8 cellular contexts compared by ENCODE assay signal in the genomic region with DNA sequence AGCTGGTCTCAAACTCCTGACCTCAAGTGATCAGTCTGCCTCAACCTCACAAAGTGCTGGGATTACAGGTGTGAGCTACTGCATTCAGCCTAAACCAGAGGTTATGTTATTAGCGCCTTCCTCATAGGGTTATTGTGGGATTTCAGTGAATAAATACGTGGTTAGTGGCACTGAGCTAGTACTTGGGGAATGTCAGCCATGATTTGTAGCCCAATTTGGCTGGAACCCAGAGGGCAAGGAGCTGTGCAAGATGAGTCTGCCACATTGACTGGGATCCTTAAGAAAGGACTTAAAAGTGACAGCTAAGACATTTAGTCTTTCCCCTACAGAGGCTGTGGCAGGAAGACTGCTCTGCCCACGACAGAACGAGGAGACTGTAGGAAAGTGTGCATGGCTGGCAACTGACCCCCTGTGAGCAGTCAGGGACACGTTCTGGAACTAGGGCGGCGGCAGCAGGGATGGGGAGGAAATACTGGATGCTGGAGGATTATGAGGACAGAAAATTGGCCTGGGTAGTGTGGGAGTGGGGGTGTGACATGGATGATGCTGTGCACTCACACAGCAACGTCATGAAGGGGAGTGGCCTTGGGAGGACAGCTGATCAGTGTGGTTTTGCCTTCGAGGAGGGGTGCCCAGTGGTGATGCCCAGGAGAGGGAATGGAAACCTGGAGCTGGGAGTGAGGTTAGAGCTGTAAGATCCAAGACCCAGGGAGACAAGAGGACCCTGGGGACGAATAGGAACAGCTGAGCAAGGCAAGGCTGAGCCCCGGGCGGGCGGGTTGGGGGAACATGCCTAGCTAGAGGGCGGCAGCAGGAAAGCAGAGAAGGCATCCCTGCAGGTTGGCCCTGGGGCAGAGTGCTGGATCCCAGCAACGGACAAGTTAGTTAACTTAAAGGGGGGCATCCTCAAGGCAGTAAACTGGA. TPM values are rescaled to one million over a fixed set of nuclear protein-coding genes. Genes with fewer than 3 reads are reported as not detected.
A peak's percentile ranks its signal among the peaks of the same experiment; 100 is the strongest.
DNase-seq lines count a peak whose midpoint lies in the region; ATAC-seq, FAIRE-seq and TF ChIP-seq lines count a peak whose summit lies in the region.

No MANE protein-coding gene starts in this region.

- TF ChIP-seq CTCF in DOHH2 (IDR thresholded peaks at IDR 0.05; ENCODE audit: low read depth, low read length, poor library complexity, severe bottlenecking) (no peak), SK-N-SH (IDR thresholded peaks at IDR 0.05) (no peak), astrocyte (IDR thresholded peaks at IDR 0.05; ENCODE audit: insufficient read depth, low read depth, low read length) (no peak), left ventricle myocardium inferior (IDR thresholded peaks at IDR 0.05; ENCODE audit: borderline replicate concordance) (no peak)

- H3K4me2 ChIP-seq in DOHH2 (ENCODE audit: low read length) (peak overlapping the region; percentile 96), SK-N-SH (peak overlapping the region; percentile 89), astrocyte (ENCODE audit: low read length) (peak overlapping the region; percentile 99)

- peaks cover 6% of the 10 kb centered on the region for H3K27me3 Mint-ChIP-seq in astrocyte (ENCODE audit: low read depth, unreplicated experiment)

- peak overlapping the region; percentile 93; the same call in 1 of the 2 replicates for H3K9ac ChIP-seq in SK-N-SH
- H3K9ac ChIP-seq in astrocyte (ENCODE audit: low read length), result peak overlapping the region; percentile 38

- H3K4me3 Mint-ChIP-seq in astrocyte (ENCODE audit: unreplicated experiment), result no peak overlapping the region

- no peaks in the 10 kb centered on the region; the same call in 1 of the 2 replicates for H3K36me3 ChIP-seq in DOHH2 (ENCODE audit: control insufficient read depth, low read length)
- H3K36me3 ChIP-seq in SK-N-SH (replicated peaks in 1 of 2; ENCODE audit: control insufficient read depth in 1 of 2, insufficient read depth in 2 of 2, low read length in 1 of 2), result no peaks in the 10 kb centered on the region
- H3K36me3 ChIP-seq in astrocyte (ENCODE audit: insufficient read depth, low read length), result no peaks in the 10 kb centered on the region
- H3K36me3 ChIP-seq in left ventricle myocardium inferior, result no peaks in the 10 kb centered on the region

- H3K27ac ChIP-seq in DOHH2 (ENCODE audit: low read depth, low read length), result no peak overlapping the region
- H3K27ac ChIP-seq in SK-N-SH (ENCODE audit: low read depth in 2 of 2, low read length in 1 of 2), result peak overlapping the region; percentile 40 to 61
- no peak overlapping the region for H3K27ac ChIP-seq in astrocyte (ENCODE audit: low read depth, low read length)
- peak overlapping the region; percentile 91 for H3K27ac ChIP-seq in left ventricle myocardium inferior (replicated peaks)

- TF ChIP-seq RAD21 in SK-N-SH (IDR thresholded peaks at IDR 0.05; ENCODE audit: low read length), result no peak

- H3K79me2 ChIP-seq in DOHH2 (ENCODE audit: control insufficient read depth, low read length), result no peaks in the 10 kb centered on the region
- H3K79me2 ChIP-seq in SK-N-SH (ENCODE audit: insufficient read depth), result no peaks in the 10 kb centered on the region
- H3K79me2 ChIP-seq in astrocyte (ENCODE audit: insufficient read depth, low read length), result no peaks in the 10 kb centered on the region

- peaks cover 33% of the 10 kb centered on the region for H3K4me1 ChIP-seq in DOHH2 (ENCODE audit: control insufficient read depth, low read length)
- peaks cover 0 to 22% of the 10 kb centered on the region in 2 experiments; a peak in 1 of 4 replicates for H3K4me1 ChIP-seq in SK-N-SH (ENCODE audit: control insufficient read depth in 1 of 2, insufficient read depth in 2 of 2, low read depth in 1 of 2, low read length in 1 of 2)
- peaks cover 19% of the 10 kb centered on the region for H3K4me1 ChIP-seq in astrocyte (ENCODE audit: insufficient read depth, low read length)
- peaks cover 52% of the 10 kb centered on the region for H3K4me1 ChIP-seq in left ventricle myocardium inferior

- H3K4me1 Mint-ChIP-seq in astrocyte (ENCODE audit: low read depth, unreplicated experiment), result no peaks in the 10 kb centered on the region

- H3K4me3 ChIP-seq in DOHH2 (ENCODE audit: low read length) (peak overlapping the region; percentile 91), SK-N-SH (ENCODE audit: low read depth in 2 of 2, low read length in 1 of 2) (peak overlapping the region; percentile 67 to 98), astrocyte (ENCODE audit: insufficient read depth, low read depth, low read length) (peak overlapping the region; percentile 99), left ventricle myocardium inferior (peak overlapping the region; percentile 82)

- CTCF ChIA-PET in SK-N-SH (lab: Yijun Ruan, JAX), result interaction anchor here (0.9 to 2.3 kb wide), 9 partner anchors 19 to 170 kb away, joined by 3 to 17 read pairs (median 6); a partner anchor contains a TSS

- POLR2A ChIA-PET in SK-N-SH (lab: Yijun Ruan, JAX), result interaction anchor here (0.9 to 2.0 kb wide), 3 partner anchors 20 to 60 kb away, joined by 3 to 33 read pairs (median 4); a partner anchor contains a TSS

- TF ChIP-seq EP300 in SK-N-SH (IDR thresholded peaks at IDR 0.05; ENCODE audit: borderline replicate concordance in 1 of 2, low read depth in 1 of 2, low read length in 1 of 2), result no peak

- peak overlapping the region; percentile 92 for H2AFZ ChIP-seq in SK-N-SH (ENCODE audit: low read depth)
- peak overlapping the region; percentile 64 for H2AFZ ChIP-seq in astrocyte (ENCODE audit: low read depth, low read length)

- peaks cover 2% of the 10 kb centered on the region for H3K36me3 Mint-ChIP-seq in astrocyte (ENCODE audit: low read depth, unreplicated experiment)

- intact Hi-C loops in left ventricle myocardium inferior (cut with micrococcal nuclease), result no loop called here
- intact Hi-C loops in posterior vena cava (cut with DNase I), result loop anchor here in 1 of 2 donors (5.0 kb wide), 1 partner anchor 45 kb away; a partner anchor contains a TSS

- peak overlapping the region; percentile 70 for H3K27ac Mint-ChIP-seq in astrocyte (ENCODE audit: unreplicated experiment)

- DNase-seq in MV-4-11 (lab: John Stamatoyannopoulos, UW), result peak; percentile 46
- peak; percentile 89 for DNase-seq in SK-N-SH
- DNase-seq in astrocyte (ENCODE audit: low read depth), result peak; percentile 77
- peak; percentile 63 for DNase-seq in left ventricle myocardium inferior
- peak; percentile 91 for DNase-seq in posterior vena cava (ENCODE audit: low spot score)

- H3F3A ChIP-seq in DOHH2 (ENCODE audit: control insufficient read depth, insufficient read depth), result peaks cover under 1% of the 10 kb centered on the region; the same call in 1 of the 2 replicates
- peaks cover 42% of the 10 kb centered on the region for H3F3A ChIP-seq in SK-N-SH (replicated peaks; ENCODE audit: insufficient read depth)

- H3K9me3 ChIP-seq in DOHH2 (ENCODE audit: control insufficient read depth, insufficient read depth, low read length) (no peaks in the 10 kb centered on the region; the same call in 1 of the 2 replicates), SK-N-SH (peaks cover 5% of the 10 kb centered on the region; the same call in 1 of the 2 replicates), astrocyte (ENCODE audit: insufficient read depth, low read depth, low read length) (peaks cover 10% of the 10 kb centered on the region), left ventricle myocardium inferior (replicated peaks) (peaks cover 12% of the 10 kb centered on the region)

- 19% methylated on average over 15 of the region's 15 CpGs for WGBS in SK-N-SH (ENCODE audit: low lambda C conversion rate)

- H3K9me2 ChIP-seq in DOHH2 (replicated peaks; ENCODE audit: control insufficient read depth, low read length) (no peaks in the 10 kb centered on the region), SK-N-SH (no peaks in the 10 kb centered on the region)

- FAIRE-seq in astrocyte (lab: Jason Lieb, UNC), result no peak

- peaks cover 19% of the 10 kb centered on the region for H3K27me3 ChIP-seq in DOHH2 (ENCODE audit: control insufficient read depth, low read length)
- no peaks in the 10 kb centered on the region for H3K27me3 ChIP-seq in SK-N-SH (ENCODE audit: insufficient read depth)
- H3K27me3 ChIP-seq in astrocyte (ENCODE audit: insufficient read depth, low read length), result no peaks in the 10 kb centered on the region
- H3K27me3 ChIP-seq in left ventricle myocardium inferior (ENCODE audit: low read depth), result no peaks in the 10 kb centered on the region

- H4K20me1 ChIP-seq in DOHH2 (ENCODE audit: control insufficient read depth, insufficient read depth, low read depth, low read length) (no peaks in the 10 kb centered on the region), SK-N-SH (ENCODE audit: insufficient read depth) (peaks cover 4% of the 10 kb centered on the region; the same call in 1 of the 2 replicates), astrocyte (ENCODE audit: insufficient read depth, low read length) (peaks cover 3% of the 10 kb centered on the region)

- ATAC-seq in HG02870 (IDR thresholded peaks at IDR 0.05; ENCODE audit: unreplicated experiment) (no peak), HG02970 (IDR thresholded peaks at IDR 0.05; ENCODE audit: low FRiP score, unreplicated experiment) (no peak)

- H3K9me3 Mint-ChIP-seq in astrocyte (ENCODE audit: unreplicated experiment), result peaks cover 9% of the 10 kb centered on the region

RNA-seq across cellular contexts. Expression of a gene that starts 14.5 kb away (rescaled TPM):
- polyA plus RNA-seq in SK-N-SH (2012; rRNA removed), result 354 and 454 TPM in 2 replicates
- polyA plus RNA-seq in SK-N-SH (2012; cell fraction: cytosol; rRNA removed), result 479 and 520 TPM in 2 replicates
- 154 and 185 TPM in 2 replicates for polyA plus RNA-seq in SK-N-SH (2012; cell fraction: nucleus; rRNA removed)
- 238 and 239 TPM in 2 replicates for total RNA-seq in astrocyte
- total RNA-seq in left ventricle myocardium inferior, result 809 TPM
- total RNA-seq in posterior vena cava, result 100 to 1,000 TPM; 205 to 235 TPM

RNA-seq across cellular contexts. Expression of a gene that starts 14.8 kb away (rescaled TPM):
- polyA plus RNA-seq in SK-N-SH (2012; rRNA removed), result 27.5 and 34.2 TPM in 2 replicates
- 22.2 and 28.7 TPM in 2 replicates for polyA plus RNA-seq in SK-N-SH (2012; cell fraction: cytosol; rRNA removed)
- polyA plus RNA-seq in SK-N-SH (2012; cell fraction: nucleus; rRNA removed), result 25.7 and 26.5 TPM in 2 replicates
- total RNA-seq in astrocyte, result 17.1 and 18.6 TPM in 2 replicates
- 23.1 TPM for total RNA-seq in left ventricle myocardium inferior
- total RNA-seq in posterior vena cava, result 10 to 100 TPM; 23.0 to 25.0 TPM

RNA-seq across cellular contexts. Expression of a gene that starts 19.8 kb away (rescaled TPM):
- polyA plus RNA-seq in SK-N-SH (2012; rRNA removed), result 87.3 and 89.2 TPM in 2 replicates
- polyA plus RNA-seq in SK-N-SH (2012; cell fraction: cytosol; rRNA removed), result 86.8 and 89.7 TPM in 2 replicates
- 31.8 and 37.9 TPM in 2 replicates for polyA plus RNA-seq in SK-N-SH (2012; cell fraction: nucleus; rRNA removed)
- total RNA-seq in astrocyte (23.8 and 24.4 TPM in 2 replicates), left ventricle myocardium inferior (50.6 TPM), posterior vena cava (10 to 100 TPM; 23.3 to 23.5 TPM)

RNA-seq across cellular contexts. Expression of a gene that starts 44.8 kb away (rescaled TPM):
- polyA plus RNA-seq in SK-N-SH (2012; rRNA removed), result 18.6 and 21.2 TPM in 2 replicates
- 9.6 and 15.3 TPM in 2 replicates for polyA plus RNA-seq in SK-N-SH (2012; cell fraction: cytosol; rRNA removed)
- polyA plus RNA-seq in SK-N-SH (2012; cell fraction: nucleus; rRNA removed), result 25.0 and 29.9 TPM in 2 replicates
- total RNA-seq in astrocyte (59.1 and 62.9 TPM in 2 replicates), left ventricle myocardium inferior (17.4 TPM), posterior vena cava (10 to 100 TPM; 17.4 to 26.0 TPM)

RNA-seq across cellular contexts. Expression of a gene that starts 55.5 kb away (rescaled TPM):
- 0.03 and 0.06 TPM in 2 replicates for polyA plus RNA-seq in SK-N-SH (2012; rRNA removed)
- 0.03 TPM in 1 of 2 replicates, not detected in the other for polyA plus RNA-seq in SK-N-SH (2012; cell fraction: cytosol; rRNA removed)
- polyA plus RNA-seq in SK-N-SH (2012; cell fraction: nucleus; rRNA removed), result 0.06 TPM in 1 of 2 replicates, not detected in the other
- 7.1 and 10.6 TPM in 2 replicates for total RNA-seq in astrocyte
- total RNA-seq in left ventricle myocardium inferior, result 8.4 TPM
- total RNA-seq in posterior vena cava, result 1 to 10 TPM; 6.1 to 8.1 TPM

Comparison
In these comparisons a context has a peak if more than half of its experiments do, and no peak if none do; other contexts are left out.
1. H3K27ac ChIP-seq: peak in SK-N-SH (2 of 2) and left ventricle myocardium inferior (single experiment); none in DOHH2 (single experiment) and astrocyte (single experiment).
2. Peak in every context shown above with its lines, with median percentiles within 50 percentile points of each other: H3K4me2 ChIP-seq, H3K4me3 ChIP-seq and DNase-seq.